Comparison of ENCODE assay signal across 10 cellular contexts in the genomic region with DNA sequence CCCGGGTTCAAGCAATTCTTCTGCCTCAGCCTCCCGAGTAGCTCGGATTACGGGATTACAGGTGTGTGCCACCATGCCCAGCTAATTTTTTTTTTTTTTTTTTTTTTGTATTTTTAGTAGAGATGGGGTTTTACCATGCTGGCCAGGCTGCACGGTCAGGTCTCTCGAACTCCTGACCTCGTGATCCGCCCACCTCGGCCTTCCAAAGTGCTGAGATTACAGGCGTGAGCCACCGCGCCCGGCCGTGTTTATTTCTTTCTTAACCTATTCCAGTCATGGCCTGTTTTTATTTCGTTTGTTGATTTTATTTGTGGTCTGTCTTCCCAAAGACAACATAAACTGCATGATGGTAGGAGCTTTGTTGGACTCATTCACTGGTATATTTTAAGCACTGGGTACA. TPM values are rescaled to one million over a fixed set of nuclear protein-coding genes. Genes with fewer than 3 reads are reported as not detected.
DNase-seq lines count a peak whose midpoint lies in the region.
"Had no signal": no experiment of that assay in that cellular context is flagged by ENCODE, and none has a peak within 500 bp of the region (broad histone marks: within the 10 kb centered on the region; RNA-seq: fewer than 3 reads in every experiment).

No MANE protein-coding gene starts in this region.

- DNase-seq in H4 (ENCODE audit: low spot score), result peak; percentile 10

RNA-seq across cellular contexts. Expression of a gene that starts 20.4 kb away (rescaled TPM):
- total RNA-seq in H4 (2014; rRNA removed; shearing (Covaris generic)), result 0.10 TPM in 1 of 2 replicates, not detected in the other
- total RNA-seq: A172; A673; B cell; Calu3; CD4-positive, alpha-beta memory T cell; CD4-positive, alpha-beta T cell; CD4-positive, CD25-positive, alpha-beta regulatory T cell; CD8-positive, alpha-beta memory T cell; CD8-positive, alpha-beta T cell had no signal
